23 cellular contexts compared by ENCODE assay signal in genomic region chr2:38155-38554, GRCh38. TPM values are rescaled to one million over a fixed set of nuclear protein-coding genes. Genes with fewer than 3 reads are reported as not detected.
DNase-seq lines count a peak whose midpoint lies in the region; ATAC-seq, FAIRE-seq and TF ChIP-seq lines count a peak whose summit lies in the region.
"Had no signal": no experiment of that assay in that cellular context is flagged by ENCODE, and none has a peak within 500 bp of the region (broad histone marks: within the 10 kb centered on the region; RNA-seq: fewer than 3 reads in every experiment).

No MANE protein-coding gene starts in this region.

- no peak overlapping the region for H3K27ac Mint-ChIP-seq in chondrocyte (ENCODE audit: unreplicated experiment)
- H3K27ac Mint-ChIP-seq: activated CD4-positive, alpha-beta memory T cell treated with anti-CD3 and anti-CD28 coated beads, Interleukin-2, amount 10 ng/mL, durations not matched to agents 7 days and 5 days; activated naive CD8-positive, alpha-beta T cell treated with anti-CD3 and anti-CD28 coated beads, Interleukin-2, amount 10 ng/mL, durations not matched to agents 7 days and 5 days; T-cell had no signal

- peak; percentile 56 for ATAC-seq in PC-3
- ATAC-seq in right cardiac atrium: no peak
- ATAC-seq: activated T-cell treated with anti-CD3 and anti-CD28 coated beads, Interleukin-2, amount 50 U/mL, for 4 hours; heart right ventricle; Right ventricle myocardium inferior; T-cell had no signal

- H3K4me1 Mint-ChIP-seq in chondrocyte (ENCODE audit: low read depth): no peaks in the 10 kb centered on the region

- in situ Hi-C loops in GM23248 (cut with MboI): no loop called here

- H3K27ac ChIP-seq in GM23248: no peak overlapping the region
- H3K27ac ChIP-seq in PC-3 (ENCODE audit: low read length): peak overlapping the region; percentile 59
- peak overlapping the region; percentile 84 to 86 for H3K27ac ChIP-seq in esophagus (ENCODE audit: low read depth in 2 of 2, low read length in 1 of 2)
- peak overlapping the region in 1 of 2 donors; percentile 43 for H3K27ac ChIP-seq in small intestine (ENCODE audit: low read depth in 1 of 2, low read length in 1 of 2)
- H3K27ac ChIP-seq in right cardiac atrium (ENCODE audit: low read length): no peak overlapping the region
- H3K27ac ChIP-seq: cardiac muscle cell, heart right ventricle, sigmoid colon, vagina, WERI-Rb-1 had no signal

- H3K79me2 ChIP-seq in GM23248 (ENCODE audit: insufficient read depth) (no peaks in the 10 kb centered on the region), PC-3 (ENCODE audit: low read length) (peaks cover 11% of the 10 kb centered on the region)

- H3K9ac ChIP-seq in GM23248 (no peak overlapping the region), PC-3 (ENCODE audit: low read length) (no peak overlapping the region)

- intact Hi-C loops in PC-3 (cut with micrococcal nuclease) (no loop called here), right cardiac atrium (cut with DNase I) (no loop called here)

- H4K20me1 ChIP-seq in GM23248 (ENCODE audit: insufficient read depth) (no peaks in the 10 kb centered on the region), PC-3 (ENCODE audit: low read length) (no peaks in the 10 kb centered on the region)

- WGBS in GM23248 (ENCODE audit: low coverage in 1 of 2, low lambda C conversion rate in 2 of 2, missing lambda C conversion rate in 2 of 2), 2 experiments: 48 to 63% methylated on average over 5 to 6 of the region's 6 CpGs
- whole genome bisulfite sequencing in esophagus, 2 donors: 56 to 63% methylated on average over 6 of the region's 6 CpGs
- 53 to 81% (median 59%) methylated on average over 6 of the region's 6 CpGs for WGBS in small intestine, 3 donors
- 93% methylated on average over 6 of the region's 6 CpGs for WGBS in right cardiac atrium

- no peak overlapping the region for H3K4me3 ChIP-seq in GM23248
- no peak overlapping the region for H3K4me3 ChIP-seq in PC-3 (ENCODE audit: low read length)
- no peak overlapping the region for H3K4me3 ChIP-seq in esophagus (ENCODE audit: low read depth in 1 of 2, low read length in 2 of 2)
- no peak overlapping the region for H3K4me3 ChIP-seq in small intestine (ENCODE audit: low read depth in 1 of 2, low read length in 2 of 2)
- H3K4me3 ChIP-seq in right cardiac atrium (ENCODE audit: low read length): no peak overlapping the region
- H3K4me3 ChIP-seq: cardiac muscle cell, heart right ventricle, sigmoid colon, vagina had no signal

- peak; percentile 30 for DNase-seq in GM23248
- DNase-seq in PC-3: peak; percentile 63
- DNase-seq in small intestine: peak; percentile 77
- DNase-seq in chondrocyte (ENCODE audit: low spot score): no peak
- DNase-seq in NCI-H345 treated with DMSO at 0.1 percent for 48 hours (lab: John Stamatoyannopoulos, UW; ENCODE audit: unreplicated experiment): no peak
- no peak for DNase-seq in NCI-H2029 treated with DMSO at 0.1 percent for 48 hours (lab: John Stamatoyannopoulos, UW)
- DNase-seq in right cardiac atrium: no peak
- DNase-seq: activated CD4-positive, alpha-beta memory T cell treated with anti-CD3 and anti-CD28 coated beads, Interleukin-2, amount 10 ng/mL, durations not matched to agents 7 days and 5 days; activated naive CD8-positive, alpha-beta T cell treated with anti-CD3 and anti-CD28 coated beads, Interleukin-2, amount 10 ng/mL, durations not matched to agents 7 days and 5 days; activated T-cell treated with anti-CD3 and anti-CD28 coated beads, Interleukin-2, amount 50 U/mL, for 4 hours; GF-D8; GOT3; heart right ventricle; KG1; NCI-H1105 treated with DMSO at 0.1 percent for 48 hours; NK-92 treated with Interleukin-12 subunit alpha and Interleukin-12 subunit beta, amount 100 ng/mL, for 24 hours; sigmoid colon; T-cell; WERI-Rb-1 had no signal

- no peaks in the 10 kb centered on the region for H3K4me1 ChIP-seq in GM23248 (ENCODE audit: insufficient read depth)
- peaks cover 39% of the 10 kb centered on the region for H3K4me1 ChIP-seq in PC-3 (ENCODE audit: insufficient read depth, low read length)
- H3K4me1 ChIP-seq in esophagus (ENCODE audit: control insufficient read depth in 2 of 2, insufficient read depth in 2 of 2, low read length in 1 of 2): peaks cover 0 to 2% of the 10 kb centered on the region in 2 donors
- H3K4me1 ChIP-seq in small intestine (ENCODE audit: control insufficient read depth in 2 of 2, insufficient read depth in 1 of 2, low read depth in 1 of 2, low read length in 1 of 2): peaks cover 15% of the 10 kb centered on the region in 2 donors
- no peaks in the 10 kb centered on the region for H3K4me1 ChIP-seq in right cardiac atrium (ENCODE audit: control insufficient read depth, insufficient read depth, low read length)
- H3K4me1 ChIP-seq: sigmoid colon had no signal

- H3K36me3 ChIP-seq in GM23248 (ENCODE audit: low read depth) (no peaks in the 10 kb centered on the region), PC-3 (ENCODE audit: low read depth, low read length) (0 out of 2 replicates have a peak, but pooled peaks cover 2% of the 10 kb centered on the region), esophagus (ENCODE audit: control insufficient read depth in 2 of 2, insufficient read depth in 2 of 2, low read length in 1 of 2) (no peaks in the 10 kb centered on the region), small intestine (ENCODE audit: control insufficient read depth in 2 of 2, insufficient read depth in 2 of 2, low read length in 2 of 2) (peaks cover 0 to 4% of the 10 kb centered on the region in 2 donors)
- H3K36me3 ChIP-seq: cardiac muscle cell, heart right ventricle, sigmoid colon, vagina, WERI-Rb-1 had no signal

- POLR2A ChIA-PET in PC-3 (lab: Charles Lee; ENCODE audit: unreplicated experiment): no interaction called here

- no TSS peak for BruUV-seq in PC-3 (replicated peaks; lab: Mats Ljungman, UMichigan)

- H2AFZ ChIP-seq in GM23248 (no peak overlapping the region), PC-3 (ENCODE audit: low read length) (no peak overlapping the region)

- H3K9me3 ChIP-seq in GM23248 (ENCODE audit: low read depth): no peaks in the 10 kb centered on the region
- H3K9me3 ChIP-seq in PC-3 (ENCODE audit: low read length): no peaks in the 10 kb centered on the region
- no peaks in the 10 kb centered on the region for H3K9me3 ChIP-seq in esophagus (ENCODE audit: control insufficient read depth in 2 of 2, insufficient read depth in 1 of 2, low read depth in 1 of 2, low read length in 1 of 2)
- H3K9me3 ChIP-seq in small intestine (ENCODE audit: control insufficient read depth, low read depth): no peaks in the 10 kb centered on the region
- no peaks in the 10 kb centered on the region for H3K9me3 ChIP-seq in right cardiac atrium (ENCODE audit: control insufficient read depth, low read length)
- H3K9me3 ChIP-seq: heart right ventricle, sigmoid colon, vagina had no signal

- no peaks in the 10 kb centered on the region for H3K27me3 ChIP-seq in GM23248 (replicated peaks; ENCODE audit: insufficient read depth)
- H3K27me3 ChIP-seq in PC-3 (ENCODE audit: low read length): no peaks in the 10 kb centered on the region
- no peaks in the 10 kb centered on the region for H3K27me3 ChIP-seq in esophagus (ENCODE audit: control insufficient read depth in 1 of 2, insufficient read depth in 2 of 2, low read length in 2 of 2)
- H3K27me3 ChIP-seq in small intestine (ENCODE audit: control insufficient read depth in 2 of 2, insufficient read depth in 2 of 2, low read length in 2 of 2): no peaks in the 10 kb centered on the region
- H3K27me3 ChIP-seq in right cardiac atrium (ENCODE audit: control insufficient read depth, insufficient read depth): no peaks in the 10 kb centered on the region
- H3K27me3 ChIP-seq: vagina had no signal

- H3K4me2 ChIP-seq in GM23248 (ENCODE audit: unreplicated experiment) (no peak overlapping the region), PC-3 (ENCODE audit: low read length) (0 out of 2 replicates have a peak overlapping the region, but pooled peaks have one; percentile 31)

- CTCF ChIA-PET in PC-3 (lab: Charles Lee): no interaction called here

- H3K9me2 ChIP-seq in GM23248 (ENCODE audit: insufficient read depth) (no peaks in the 10 kb centered on the region), PC-3 (replicated peaks; ENCODE audit: low read length) (no peaks in the 10 kb centered on the region)

- no peak for FAIRE-seq in small intestine (lab: Jason Lieb, UNC)

- no peaks in the 10 kb centered on the region for H3F3A ChIP-seq in GM23248 (ENCODE audit: insufficient read depth)
- H3F3A ChIP-seq in PC-3 (ENCODE audit: low read length, unreplicated experiment): no peaks in the 10 kb centered on the region

- TF ChIP-seq CTCF in PC-3 (conservative IDR thresholded peaks at IDR 0.05; ENCODE audit: low read depth, low read length) (no peak), chondrocyte (IDR thresholded peaks at IDR 0.05) (no peak)

- H3K4me3 Mint-ChIP-seq in chondrocyte (ENCODE audit: unreplicated experiment): no peak overlapping the region
- H3K4me3 Mint-ChIP-seq: activated CD4-positive, alpha-beta memory T cell treated with anti-CD3 and anti-CD28 coated beads, Interleukin-2, amount 10 ng/mL, durations not matched to agents 7 days and 5 days; activated naive CD8-positive, alpha-beta T cell treated with anti-CD3 and anti-CD28 coated beads, Interleukin-2, amount 10 ng/mL, durations not matched to agents 7 days and 5 days; activated T-cell treated with anti-CD3 and anti-CD28 coated beads, Interleukin-2, amount 50 U/mL, for 4 hours; T-cell had no signal

- H3K9me3 Mint-ChIP-seq in chondrocyte (ENCODE audit: low read depth): no peaks in the 10 kb centered on the region
- H3K9me3 Mint-ChIP-seq: activated T-cell treated with anti-CD3 and anti-CD28 coated beads, Interleukin-2, amount 50 U/mL, for 4 hours; T-cell had no signal

- peaks cover 2% of the 10 kb centered on the region for H3K36me3 Mint-ChIP-seq in chondrocyte (ENCODE audit: low read depth)
- H3K36me3 Mint-ChIP-seq: T-cell had no signal

- peaks cover 17% of the 10 kb centered on the region for H3K27me3 Mint-ChIP-seq in chondrocyte (ENCODE audit: low read depth)

RNA-seq across cellular contexts. Expression of gene FAM110C, which starts 8.2 kb away (rescaled TPM):
- total RNA-seq in GM23248 (2014; rRNA removed; shearing (Covaris generic)): not detected in 2 replicates
- polyA plus RNA-seq in GM23248 (2016; fragmentation: Nextera tagmentation; extraction: Ambion mirVana) (not detected in 2 replicates), esophagus (10 to 100 TPM; 23.2 to 31.1 TPM), small intestine (10 to 100 TPM in 2 of 3 donors, 1 to 10 TPM in 1; 6.2 to 14.1 (median 11.9) TPM), right cardiac atrium (2.5 TPM)
- total RNA-seq in PC-3 (2014; rRNA removed) (5.0 and 6.8 TPM in 2 replicates), chondrocyte (0.22 to 1.7 TPM (median 1.3 TPM) in 3 replicates), right cardiac atrium (1 to 10 TPM; 6.5 to 7.7 (median 7.1) TPM)

Comparison
In these comparisons a context has a peak if more than half of its experiments do, and no peak if none do; other contexts are left out.
1. DNase-seq: peak in GM23248 (single experiment), PC-3 (single experiment) and small intestine (single experiment); none in chondrocyte (single experiment), NCI-H345 treated with DMSO at 0.1 percent for 48 hours (single experiment), NCI-H2029 treated with DMSO at 0.1 percent for 48 hours (single experiment) and right cardiac atrium (0 of 3).
2. H3K27ac ChIP-seq: peak in PC-3 (single experiment) and esophagus (2 of 2); none in GM23248 (single experiment) and right cardiac atrium (single experiment).